In genomic region chr1:168223681-168224515, GRCh38 we compare ENCODE assay signal across 23 cellular contexts. TPM values are rescaled to one million over a fixed set of nuclear protein-coding genes. Genes with fewer than 3 reads are reported as not detected.
A peak's percentile ranks its signal among the peaks of the same experiment; 100 is the strongest.
DNase-seq lines count a peak whose midpoint lies in the region; ATAC-seq, FAIRE-seq and TF ChIP-seq lines count a peak whose summit lies in the region.
"Had no signal": no experiment of that assay in that cellular context is flagged by ENCODE, and none has a peak within 500 bp of the region (broad histone marks: within the 10 kb centered on the region; RNA-seq: fewer than 3 reads in every experiment).

No MANE protein-coding gene starts in this region.

- FAIRE-seq in bronchial epithelial cell (lab: Jason Lieb, UNC) = no peak
- FAIRE-seq: D721Med, frontal cortex had no signal

- POLR2A ChIA-PET in SK-N-SH (lab: Yijun Ruan, JAX) = no interaction called here

- peaks cover 16% of the 10 kb centered on the region for H3F3A ChIP-seq in SK-N-SH (replicated peaks; ENCODE audit: insufficient read depth)

- peaks cover 24% of the 10 kb centered on the region for H3K36me3 Mint-ChIP-seq in activated T-helper 17 cell treated with anti-CD3 and anti-CD28 coated beads, Interleukin-2, amount 50 U/mL, for 72 hours (ENCODE audit: low read depth)
- H3K36me3 Mint-ChIP-seq in T-helper 17 cell (ENCODE audit: low read depth) = peaks cover 2% of the 10 kb centered on the region

- no peak overlapping the region for H3K4me3 Mint-ChIP-seq in activated T-helper 17 cell treated with anti-CD3 and anti-CD28 coated beads, Interleukin-2, amount 50 U/mL, for 72 hours
- no peak overlapping the region for H3K4me3 Mint-ChIP-seq in T-helper 17 cell

- H3K9me3 Mint-ChIP-seq in activated T-helper 17 cell treated with anti-CD3 and anti-CD28 coated beads, Interleukin-2, amount 50 U/mL, for 72 hours = no peaks in the 10 kb centered on the region
- H3K9me3 Mint-ChIP-seq: activated T-cell treated with anti-CD3 and anti-CD28 coated beads, Interleukin-2, amount 50 U/mL, for 4 hours; central memory CD8-positive, alpha-beta T cell had no signal

- no peaks in the 10 kb centered on the region for H3K36me3 ChIP-seq in SK-N-SH (replicated peaks in 1 of 2; ENCODE audit: control insufficient read depth in 1 of 2, insufficient read depth in 2 of 2, low read length in 1 of 2)
- no peaks in the 10 kb centered on the region for H3K36me3 ChIP-seq in bronchial epithelial cell (ENCODE audit: control insufficient read depth, insufficient read depth, low read length)
- no peaks in the 10 kb centered on the region for H3K36me3 ChIP-seq in osteoblast (ENCODE audit: insufficient read depth, low read length)
- H3K36me3 ChIP-seq: ascending aorta had no signal

- no peaks in the 10 kb centered on the region for H3K27me3 Mint-ChIP-seq in activated T-helper 17 cell treated with anti-CD3 and anti-CD28 coated beads, Interleukin-2, amount 50 U/mL, for 72 hours
- peaks cover 10% of the 10 kb centered on the region for H3K27me3 Mint-ChIP-seq in T-helper 17 cell

- ATAC-seq in SK-N-SH treated with all-trans-retinoic acid at 6 μM for 48 hours (no peak), T-helper 17 cell (no peak)
- ATAC-seq in activated T-helper 17 cell treated with anti-CD3 and anti-CD28 coated beads, Interleukin-2, amount 50 U/mL, for 72 hours (replicated peaks) = no peak
- ATAC-seq: activated naive CD4-positive, alpha-beta T cell treated with anti-CD3 and anti-CD28 coated beads, Interleukin-2, amount 50 U/mL, for 72 hours; activated T-cell treated with anti-CD3 and anti-CD28 coated beads, Interleukin-2, amount 50 U/mL, for 4 hours; mucosa of descending colon had no signal

- TF ChIP-seq RAD21 in SK-N-SH (IDR thresholded peaks at IDR 0.05; ENCODE audit: low read length) = no peak

- H3K4me2 ChIP-seq in SK-N-SH (no peak overlapping the region), osteoblast (ENCODE audit: insufficient read depth, low read length) (no peak overlapping the region)

- CTCF ChIA-PET in SK-N-SH (lab: Yijun Ruan, JAX) = interaction anchor here (1.0 to 1.2 kb wide), 2 partner anchors 9 to 78 kb away, joined by 3 to 6 read pairs; no protein-coding TSS in a partner anchor

- no peak overlapping the region for H3K9ac ChIP-seq in SK-N-SH

- no peak overlapping the region for H3K4me3 ChIP-seq in SK-N-SH (ENCODE audit: low read depth in 2 of 2, low read length in 1 of 2)
- H3K4me3 ChIP-seq in bronchial epithelial cell (ENCODE audit: low read depth, low read length) = no peak overlapping the region
- H3K4me3 ChIP-seq in osteoblast (ENCODE audit: insufficient read depth, low read length) = no peak overlapping the region
- H3K4me3 ChIP-seq: ascending aorta, dorsolateral prefrontal cortex, mucosa of descending colon had no signal

- H3K4me1 Mint-ChIP-seq in activated T-helper 17 cell treated with anti-CD3 and anti-CD28 coated beads, Interleukin-2, amount 50 U/mL, for 72 hours = peaks cover 22% of the 10 kb centered on the region
- H3K4me1 Mint-ChIP-seq in T-helper 17 cell = peaks cover 27% of the 10 kb centered on the region

- H4K20me1 ChIP-seq in SK-N-SH (ENCODE audit: insufficient read depth) (no peaks in the 10 kb centered on the region; the same call in 1 of the 2 replicates), osteoblast (ENCODE audit: insufficient read depth, low read length) (peaks cover 7% of the 10 kb centered on the region)

- H3K79me2 ChIP-seq in SK-N-SH (ENCODE audit: insufficient read depth) = peaks cover 36% of the 10 kb centered on the region
- peaks cover 29% of the 10 kb centered on the region for H3K79me2 ChIP-seq in osteoblast (ENCODE audit: insufficient read depth, low read length)

- H3K27ac ChIP-seq in SK-N-SH (ENCODE audit: low read depth in 2 of 2, low read length in 1 of 2) (no peak overlapping the region), osteoblast (ENCODE audit: low read depth, low read length) (no peak overlapping the region)
- H3K27ac ChIP-seq: ascending aorta, dorsolateral prefrontal cortex had no signal

- no peaks in the 10 kb centered on the region for H3K27me3 ChIP-seq in SK-N-SH (ENCODE audit: insufficient read depth)
- H3K27me3 ChIP-seq in bronchial epithelial cell (ENCODE audit: control insufficient read depth, insufficient read depth, low read length) = no peaks in the 10 kb centered on the region
- no peaks in the 10 kb centered on the region for H3K27me3 ChIP-seq in osteoblast (ENCODE audit: insufficient read depth, low read length)
- H3K27me3 ChIP-seq: ascending aorta had no signal

- H3K27ac Mint-ChIP-seq in activated T-helper 17 cell treated with anti-CD3 and anti-CD28 coated beads, Interleukin-2, amount 50 U/mL, for 72 hours = no peak overlapping the region
- no peak overlapping the region for H3K27ac Mint-ChIP-seq in T-helper 17 cell

- H3K4me1 ChIP-seq in SK-N-SH (ENCODE audit: control insufficient read depth in 1 of 2, insufficient read depth in 2 of 2, low read depth in 1 of 2, low read length in 1 of 2) (peaks cover 14 to 21% of the 10 kb centered on the region in 2 experiments), osteoblast (ENCODE audit: insufficient read depth, low read length) (peaks cover 20% of the 10 kb centered on the region)

- TF ChIP-seq CTCF in SK-N-SH (IDR thresholded peaks at IDR 0.05) = no peak
- no peak for TF ChIP-seq CTCF in bronchial epithelial cell (IDR thresholded peaks at IDR 0.05; ENCODE audit: insufficient read depth, low read length, severe bottlenecking)
- TF ChIP-seq CTCF in osteoblast (IDR thresholded peaks at IDR 0.05; ENCODE audit: extremely low read depth, low read depth, low read length) = no peak

- TF ChIP-seq EP300 in SK-N-SH (IDR thresholded peaks at IDR 0.05; ENCODE audit: borderline replicate concordance in 1 of 2, low read depth in 1 of 2, low read length in 1 of 2) = no peak

- H2AFZ ChIP-seq in SK-N-SH (ENCODE audit: low read depth) = no peak overlapping the region
- H2AFZ ChIP-seq in osteoblast (ENCODE audit: low read length) = no peak overlapping the region

- H3K9me3 ChIP-seq in SK-N-SH (no peaks in the 10 kb centered on the region), osteoblast (ENCODE audit: low read depth, low read length) (peaks cover 2% of the 10 kb centered on the region), T-helper 17 cell (ENCODE audit: control insufficient read depth, low read length, poor library complexity, severe bottlenecking) (no peaks in the 10 kb centered on the region)
- H3K9me3 ChIP-seq: ascending aorta, mucosa of descending colon had no signal

- DNase-seq in SK-N-SH (no peak), M059J (ENCODE audit: low read depth) (peak; percentile 62), bronchial epithelial cell (ENCODE audit: low read depth) (peak; percentile 66), osteoblast (ENCODE audit: insufficient read length, low spot score, missing footprints) (peak; percentile 51), NCI-H524 (lab: John Stamatoyannopoulos, UW) (no peak), T-helper 17 cell (no peak)
- DNase-seq: activated CD8-positive, alpha-beta memory T cell treated with anti-CD3 and anti-CD28 coated beads for 24 hours; activated T-cell treated with anti-CD3 and anti-CD28 coated beads, Interleukin-2, amount 50 U/mL, for 4 hours; dorsolateral prefrontal cortex; islet precursor cell; mucosa of descending colon; MV-4-11; NCI-H1694 treated with DMSO at 0.1 percent for 48 hours; NCI-H82; SIG-M5; T-helper 1 cell had no signal

- no peaks in the 10 kb centered on the region for H3K9me2 ChIP-seq in SK-N-SH

TF ChIP-seq in SK-N-SH treated with all-trans-retinoic acid at 6 μM for 48 hours, 23 proteins besides CTCF, POLR2A, EP300 and RAD21 (continues in another document):
- TF ChIP-seq ZFP3 (CRISPR knock-in tag; IDR thresholded peaks at IDR 0.05) = peak; percentile 50; the same call in 1 of the 2 replicates
- no peak for TF ChIP-seq ARNTL (CRISPR knock-in tag; IDR thresholded peaks at IDR 0.05; ENCODE audit: borderline replicate concordance, low read depth)

TF ChIP-seq in SK-N-SH, 30 proteins besides CTCF, POLR2A, EP300 and RAD21 (continues in another document):
- TF ChIP-seq POLR2AphosphoS5 (IDR thresholded peaks at IDR 0.05; ENCODE audit: low read depth, low read length) (no peak), SMC3 (IDR thresholded peaks at IDR 0.05; ENCODE audit: low read depth, low read length) (no peak), NRF1 (IDR thresholded peaks at IDR 0.05; ENCODE audit: low read depth, low read length) (no peak), FOXM1 (IDR thresholded peaks at IDR 0.05; ENCODE audit: low read depth) (no peak), GABPA (IDR thresholded peaks at IDR 0.05; ENCODE audit: low read depth) (no peak), MEF2A (IDR thresholded peaks at IDR 0.05; ENCODE audit: borderline replicate concordance, low read depth) (no peak), SIN3A (IDR thresholded peaks at IDR 0.05; ENCODE audit: borderline replicate concordance, low read depth, low read length) (no peak), TAF1 (IDR thresholded peaks at IDR 0.05; ENCODE audit: borderline replicate concordance, low read depth, low read length) (no peak), FOSL2 (IDR thresholded peaks at IDR 0.05; ENCODE audit: borderline replicate concordance, low read depth) (no peak)

RNA-seq across cellular contexts. Expression of gene SFT2D2, which starts 1.9 kb away (rescaled TPM):
- polyA plus RNA-seq in SK-N-SH (2012; rRNA removed) = 9.3 and 13.2 TPM in 2 replicates
- 11.7 and 12.9 TPM in 2 replicates for polyA plus RNA-seq in SK-N-SH (2012; cell fraction: cytosol; rRNA removed)
- 6.9 and 15.3 TPM in 2 replicates for polyA plus RNA-seq in SK-N-SH (2012; cell fraction: nucleus; rRNA removed)
- total RNA-seq in M059J (2014; rRNA removed; shearing (Covaris generic)) = 31.0 and 49.0 TPM in 2 replicates
- total RNA-seq in bronchial epithelial cell = 22.4 and 29.7 TPM in 2 replicates
- 60.8 and 62.2 TPM in 2 replicates for total RNA-seq in osteoblast
- total RNA-seq in activated T-helper 17 cell treated with anti-CD3 and anti-CD28 coated beads, Interleukin-2, amount 50 U/mL, for 72 hours = 10 to 100 TPM; 45.1 to 47.5 TPM
- total RNA-seq in T-helper 17 cell = 10 to 100 TPM; 62.9 to 63.9 TPM

RNA-seq across cellular contexts. Expression of gene TIPRL, which starts 45.1 kb away (rescaled TPM):
- 16.4 and 20.5 TPM in 2 replicates for polyA plus RNA-seq in SK-N-SH (2012; rRNA removed)
- polyA plus RNA-seq in SK-N-SH (2012; cell fraction: cytosol; rRNA removed) = 27.0 and 43.4 TPM in 2 replicates
- 6.0 and 11.4 TPM in 2 replicates for polyA plus RNA-seq in SK-N-SH (2012; cell fraction: nucleus; rRNA removed)
- 41.7 and 65.9 TPM in 2 replicates for total RNA-seq in M059J (2014; rRNA removed; shearing (Covaris generic))
- total RNA-seq in bronchial epithelial cell = 25.3 and 38.5 TPM in 2 replicates
- total RNA-seq in osteoblast = 30.6 and 30.8 TPM in 2 replicates
- total RNA-seq in activated T-helper 17 cell treated with anti-CD3 and anti-CD28 coated beads, Interleukin-2, amount 50 U/mL, for 72 hours = 10 to 100 TPM; 38.0 to 43.0 TPM
- total RNA-seq in T-helper 17 cell = 10 to 100 TPM; 17.5 to 22.6 TPM

RNA-seq across cellular contexts. Expression of gene TBX19, which starts 56.8 kb away (rescaled TPM):
- polyA plus RNA-seq in SK-N-SH (2012; rRNA removed) = 2.7 and 3.5 TPM in 2 replicates
- 1.6 and 1.7 TPM in 2 replicates for polyA plus RNA-seq in SK-N-SH (2012; cell fraction: cytosol; rRNA removed)
- 8.1 and 13.1 TPM in 2 replicates for polyA plus RNA-seq in SK-N-SH (2012; cell fraction: nucleus; rRNA removed)
- total RNA-seq in M059J (2014; rRNA removed; shearing (Covaris generic)) = 0.54 and 1.1 TPM in 2 replicates
- total RNA-seq in bronchial epithelial cell (0.51 and 0.79 TPM in 2 replicates), osteoblast (1.1 and 1.5 TPM in 2 replicates), T-helper 17 cell (1 to 10 TPM; 2.7 TPM)
- 1 to 10 TPM; 1.8 to 6.1 TPM for total RNA-seq in activated T-helper 17 cell treated with anti-CD3 and anti-CD28 coated beads, Interleukin-2, amount 50 U/mL, for 72 hours

Comparison
In these comparisons a context has a peak if more than half of its experiments do, and no peak if none do; other contexts are left out.
1. DNase-seq: peak in M059J (single experiment), bronchial epithelial cell (single experiment) and osteoblast (single experiment); none in SK-N-SH (single experiment), NCI-H524 (0 of 2) and T-helper 17 cell (0 of 3).